In genomic region chrX:70664726-70665125, GRCh38 we compare ENCODE assay signal across 8 cellular contexts.
A peak's percentile ranks its signal among the peaks of the same experiment; 100 is the strongest.
DNase-seq lines count a peak whose midpoint lies in the region; ATAC-seq and TF ChIP-seq lines count a peak whose summit lies in the region.

No MANE protein-coding gene starts in this region.

- H3K4me3 ChIP-seq in heart right ventricle (no peak overlapping the region), right atrium auricular region (no peak overlapping the region), psoas muscle (no peak overlapping the region), ascending aorta (no peak overlapping the region)

- TF ChIP-seq CTCF in heart right ventricle (IDR thresholded peaks at IDR 0.05) (peak in 6 of 9 donors; percentile 9 to 45 (median 29)), right atrium auricular region (IDR thresholded peaks at IDR 0.05) (peak in 1 of 2 donors; percentile 34), psoas muscle (IDR thresholded peaks at IDR 0.05) (no peak), ascending aorta (IDR thresholded peaks at IDR 0.05) (peak in 1 of 3 experiments; percentile 22)

- 8 to 20% methylated on average over 1 of the region's 1 CpG for WGBS in heart right ventricle, 2 donors
- 20 to 37% (median 22%) methylated on average over 1 of the region's 1 CpG for WGBS in psoas muscle, 3 donors

- H3K4me3 Mint-ChIP-seq in effector memory CD8-positive, alpha-beta T cell, result no peak overlapping the region

- peaks cover 0 to 4% of the 10 kb centered on the region in 2 donors for H3K27me3 Mint-ChIP-seq in effector memory CD8-positive, alpha-beta T cell

- H3K27me3 ChIP-seq in heart right ventricle (peaks cover 0 to 32% (median 0%) of the 10 kb centered on the region in 7 donors), right atrium auricular region (no peaks in the 10 kb centered on the region), psoas muscle (ENCODE audit: insufficient read depth in 3 of 3, low read length in 2 of 3) (peaks cover 0 to 16% (median 0%) of the 10 kb centered on the region in 3 donors), ascending aorta (no peaks in the 10 kb centered on the region)

- H3K9me3 Mint-ChIP-seq in effector memory CD8-positive, alpha-beta T cell, result no peaks in the 10 kb centered on the region

- no peaks in the 10 kb centered on the region for H3K9me3 ChIP-seq in heart right ventricle
- no peaks in the 10 kb centered on the region for H3K9me3 ChIP-seq in right atrium auricular region
- no peaks in the 10 kb centered on the region for H3K9me3 ChIP-seq in psoas muscle
- no peaks in the 10 kb centered on the region for H3K9me3 ChIP-seq in ascending aorta

- no peak for ATAC-seq in heart right ventricle
- peak; percentile 36 for ATAC-seq in effector memory CD8-positive, alpha-beta T cell (replicated peaks)
- ATAC-seq in psoas muscle, result no peak

- no peaks in the 10 kb centered on the region for H3K36me3 ChIP-seq in heart right ventricle
- H3K36me3 ChIP-seq in right atrium auricular region, result no peaks in the 10 kb centered on the region
- H3K36me3 ChIP-seq in psoas muscle (ENCODE audit: insufficient read depth in 1 of 2, low read depth in 1 of 2), result no peaks in the 10 kb centered on the region
- H3K36me3 ChIP-seq in ascending aorta, result no peaks in the 10 kb centered on the region

- H3K4me1 Mint-ChIP-seq in effector memory CD8-positive, alpha-beta T cell (ENCODE audit: low read depth in 2 of 2), result no peaks in the 10 kb centered on the region

- H3K27ac ChIP-seq in heart right ventricle, result no peak overlapping the region
- no peak overlapping the region for H3K27ac ChIP-seq in right atrium auricular region
- no peak overlapping the region for H3K27ac ChIP-seq in psoas muscle
- H3K27ac ChIP-seq in ascending aorta, result no peak overlapping the region

- no peaks in the 10 kb centered on the region for H3K4me1 ChIP-seq in heart right ventricle
- no peaks in the 10 kb centered on the region for H3K4me1 ChIP-seq in right atrium auricular region
- no peaks in the 10 kb centered on the region for H3K4me1 ChIP-seq in psoas muscle
- no peaks in the 10 kb centered on the region for H3K4me1 ChIP-seq in ascending aorta

- DNase-seq in heart right ventricle, result no peak
- no peak for DNase-seq in right atrium auricular region (ENCODE audit: low spot score)
- DNase-seq in NCI-H2107 treated with DMSO at 0.1 percent for 48 hours (lab: John Stamatoyannopoulos, UW; ENCODE audit: unreplicated experiment), result peak; percentile 6
- DNase-seq in effector memory CD8-positive, alpha-beta T cell, result no peak
- peak; percentile 1 for DNase-seq in retina
- DNase-seq in psoas muscle, result no peak
- no peak for DNase-seq in ascending aorta (ENCODE audit: low spot score in 2 of 2)
- DNase-seq in HuH-7.5 (ENCODE audit: low spot score), result no peak

- no peak overlapping the region for H3K27ac Mint-ChIP-seq in effector memory CD8-positive, alpha-beta T cell

- intact Hi-C loops in heart right ventricle (cut with DNase I) (loop anchor here in 4 of 10 donors (10.0 kb wide), 1 partner anchor 210 kb away; no protein-coding TSS in a partner anchor), psoas muscle (cut with DNase I) (loop anchor here in 1 of 2 donors (10.0 kb wide), 1 partner anchor 210 kb away; no protein-coding TSS in a partner anchor), ascending aorta (cut with DNase I) (no loop called here)

- H3K36me3 Mint-ChIP-seq in effector memory CD8-positive, alpha-beta T cell (ENCODE audit: insufficient read depth), result no peaks in the 10 kb centered on the region

Comparison
In these comparisons a context has a peak if more than half of its experiments do, and no peak if none do; other contexts are left out.
1. DNase-seq: peak in NCI-H2107 treated with DMSO at 0.1 percent for 48 hours (single experiment) and retina (single experiment); none in heart right ventricle (0 of 2), right atrium auricular region (single experiment), effector memory CD8-positive, alpha-beta T cell (0 of 3), psoas muscle (0 of 2), ascending aorta (0 of 2) and HuH-7.5 (single experiment).